ENCODE assay signal across 1 cellular context in the genomic region with DNA sequence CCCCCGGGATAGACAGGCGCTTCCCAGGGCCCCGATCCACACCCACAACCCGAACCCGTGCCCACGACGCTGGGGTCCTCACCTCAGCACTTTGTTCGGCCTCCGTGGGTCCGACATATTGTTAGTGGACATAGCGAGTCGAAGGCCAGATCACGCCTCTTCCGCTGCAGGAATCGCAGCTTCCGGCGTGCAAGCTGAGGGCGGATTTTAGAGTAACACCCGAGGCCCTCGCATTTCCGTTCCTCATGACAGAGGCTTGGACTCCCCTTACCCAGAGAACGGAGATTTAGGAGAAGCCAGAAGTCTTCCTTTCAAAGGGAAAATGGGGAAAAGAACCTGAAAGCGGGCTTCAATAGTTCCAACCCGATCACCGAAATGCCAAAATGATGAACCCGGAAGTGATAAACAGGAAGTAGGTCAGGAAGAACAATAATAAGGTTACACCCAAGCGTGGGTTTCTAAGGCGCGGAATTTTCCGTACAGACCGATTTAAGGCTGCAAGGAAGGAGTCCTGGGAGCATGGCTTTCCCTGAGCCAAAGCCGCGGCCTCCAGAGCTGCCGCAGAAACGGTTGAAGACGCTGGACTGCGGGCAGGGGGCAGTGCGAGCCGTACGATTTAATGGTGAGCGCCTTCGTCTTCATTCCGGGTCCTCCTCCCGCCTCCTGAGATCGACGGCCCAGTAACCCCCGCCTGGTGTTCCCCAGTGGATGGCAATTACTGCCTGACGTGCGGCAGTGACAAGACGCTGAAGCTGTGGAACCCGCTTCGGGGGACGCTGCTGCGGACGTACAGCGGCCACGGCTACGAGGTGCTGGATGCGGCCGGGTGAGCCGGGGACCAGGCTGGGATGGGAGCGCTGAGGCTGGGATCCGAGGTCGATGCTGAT.
TF ChIP-seq lines count a peak whose summit lies in the region.

No MANE protein-coding gene starts in this region.

TF ChIP-seq in GM12878, 131 proteins besides CTCF, POLR2A, EP300 and RAD21 (continues in another document):
- no peak for TF ChIP-seq ZNF274 (IDR thresholded peaks at IDR 0.05; ENCODE audit: insufficient read depth, insufficient read length)
- TF ChIP-seq POLR2AphosphoS5 (IDR thresholded peaks at IDR 0.05; ENCODE audit: low read length) = peak; percentile 81; the same call in 1 of the 2 replicates
- 0 out of 2 replicates have a peak, but pooled peaks have one; percentile 27 for TF ChIP-seq ZNF217 (IDR thresholded peaks at IDR 0.05)
- TF ChIP-seq RCOR1 (conservative IDR thresholded peaks at IDR 0.05; ENCODE audit: low read depth, low read length) = 0 out of 2 replicates have a peak, but pooled peaks have one; percentile 81
- TF ChIP-seq, protein P1, sequence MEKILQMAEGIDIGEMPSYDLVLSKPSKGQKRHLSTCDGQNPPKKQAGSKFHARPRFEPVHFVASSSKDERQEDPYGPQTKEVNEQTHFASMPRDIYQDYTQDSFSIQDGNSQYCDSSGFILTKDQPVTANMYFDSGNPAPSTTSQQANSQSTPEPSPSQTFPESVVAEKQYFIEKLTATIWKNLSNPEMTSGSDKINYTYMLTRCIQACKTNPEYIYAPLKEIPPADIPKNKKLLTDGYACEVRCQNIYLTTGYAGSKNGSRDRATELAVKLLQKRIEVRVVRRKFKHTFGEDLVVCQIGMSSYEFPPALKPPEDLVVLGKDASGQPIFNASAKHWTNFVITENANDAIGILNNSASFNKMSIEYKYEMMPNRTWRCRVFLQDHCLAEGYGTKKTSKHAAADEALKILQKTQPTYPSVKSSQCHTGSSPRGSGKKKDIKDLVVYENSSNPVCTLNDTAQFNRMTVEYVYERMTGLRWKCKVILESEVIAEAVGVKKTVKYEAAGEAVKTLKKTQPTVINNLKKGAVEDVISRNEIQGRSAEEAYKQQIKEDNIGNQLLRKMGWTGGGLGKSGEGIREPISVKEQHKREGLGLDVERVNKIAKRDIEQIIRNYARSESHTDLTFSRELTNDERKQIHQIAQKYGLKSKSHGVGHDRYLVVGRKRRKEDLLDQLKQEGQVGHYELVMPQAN (conservative IDR thresholded peaks at IDR 0.05) = peak; percentile 76; the same call in 1 of the 2 replicates
- TF ChIP-seq CBFB (IDR thresholded peaks at IDR 0.05; ENCODE audit: low read depth) = no peak
- peak; percentile 24; the same call in 1 of the 2 replicates for TF ChIP-seq TAF1 (IDR thresholded peaks at IDR 0.05; ENCODE audit: borderline replicate concordance, low read depth, low read length)
- no peak for TF ChIP-seq ZNF384 (IDR thresholded peaks at IDR 0.05; ENCODE audit: borderline replicate concordance, low read depth, low read length)
- peak; percentile 69 for TF ChIP-seq NR2F1 (conservative IDR thresholded peaks at IDR 0.05)
- peak; percentile 91 for TF ChIP-seq FOXK2 (IDR thresholded peaks at IDR 0.05)
- peak; percentile 79 for TF ChIP-seq ATF7 (IDR thresholded peaks at IDR 0.05; ENCODE audit: low read depth)
- TF ChIP-seq SIN3A (IDR thresholded peaks at IDR 0.05; ENCODE audit: low read depth, low read length) = peak; percentile 81
- TF ChIP-seq ETV6 (conservative IDR thresholded peaks at IDR 0.05 in 1 of 2, IDR thresholded peaks at IDR 0.05 in 1 of 2; ENCODE audit: borderline replicate concordance in 1 of 2, low read depth in 1 of 2) = no peak; a peak in 1 of 4 replicates
- TF ChIP-seq KLF5 (IDR thresholded peaks at IDR 0.05; ENCODE audit: partially characterized antibody) = peak; percentile 92
- no peak for TF ChIP-seq ZBED1 (IDR thresholded peaks at IDR 0.05; ENCODE audit: borderline replicate concordance)
- TF ChIP-seq JUNB (IDR thresholded peaks at IDR 0.05) = no peak
- TF ChIP-seq CEBPB (IDR thresholded peaks at IDR 0.05; ENCODE audit: borderline replicate concordance in 1 of 2, low read depth in 2 of 2, low read length in 2 of 2) = no peak
- peak; percentile 17; the same call in 1 of the 2 replicates for TF ChIP-seq IRF4 (IDR thresholded peaks at IDR 0.05; ENCODE audit: low read depth, low read length)
- TF ChIP-seq NFXL1 (IDR thresholded peaks at IDR 0.05; ENCODE audit: borderline replicate concordance) = no peak
- no peak for TF ChIP-seq SMARCA5 (IDR thresholded peaks at IDR 0.05)
- TF ChIP-seq, protein P2, sequence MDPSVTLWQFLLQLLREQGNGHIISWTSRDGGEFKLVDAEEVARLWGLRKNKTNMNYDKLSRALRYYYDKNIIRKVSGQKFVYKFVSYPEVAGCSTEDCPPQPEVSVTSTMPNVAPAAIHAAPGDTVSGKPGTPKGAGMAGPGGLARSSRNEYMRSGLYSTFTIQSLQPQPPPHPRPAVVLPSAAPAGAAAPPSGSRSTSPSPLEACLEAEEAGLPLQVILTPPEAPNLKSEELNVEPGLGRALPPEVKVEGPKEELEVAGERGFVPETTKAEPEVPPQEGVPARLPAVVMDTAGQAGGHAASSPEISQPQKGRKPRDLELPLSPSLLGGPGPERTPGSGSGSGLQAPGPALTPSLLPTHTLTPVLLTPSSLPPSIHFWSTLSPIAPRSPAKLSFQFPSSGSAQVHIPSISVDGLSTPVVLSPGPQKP (IDR thresholded peaks at IDR 0.05; ENCODE audit: low read depth, low read length) = peak; percentile 71; the same call in 1 of the 2 replicates
- peak; percentile 64 for TF ChIP-seq MEF2B (IDR thresholded peaks at IDR 0.05; ENCODE audit: partially characterized antibody, poor library complexity, severe bottlenecking)
- TF ChIP-seq CBX5 (IDR thresholded peaks at IDR 0.05; ENCODE audit: low read depth) = peak; percentile 60; the same call in 1 of the 2 replicates
- no peak for TF ChIP-seq YBX1 (IDR thresholded peaks at IDR 0.05)
- no peak; the same call in 1 of the 2 replicates for TF ChIP-seq IRF5 (IDR thresholded peaks at IDR 0.05; ENCODE audit: borderline replicate concordance)
- TF ChIP-seq HSF1 (IDR thresholded peaks at IDR 0.05; ENCODE audit: low read depth, low read length) = no peak
- no peak for TF ChIP-seq SMAD1 (IDR thresholded peaks at IDR 0.05; ENCODE audit: low read depth, partially characterized antibody)
- peak; percentile 93 for TF ChIP-seq E4F1 (IDR thresholded peaks at IDR 0.05; ENCODE audit: borderline replicate concordance, partially characterized antibody)
- TF ChIP-seq, protein P3, sequence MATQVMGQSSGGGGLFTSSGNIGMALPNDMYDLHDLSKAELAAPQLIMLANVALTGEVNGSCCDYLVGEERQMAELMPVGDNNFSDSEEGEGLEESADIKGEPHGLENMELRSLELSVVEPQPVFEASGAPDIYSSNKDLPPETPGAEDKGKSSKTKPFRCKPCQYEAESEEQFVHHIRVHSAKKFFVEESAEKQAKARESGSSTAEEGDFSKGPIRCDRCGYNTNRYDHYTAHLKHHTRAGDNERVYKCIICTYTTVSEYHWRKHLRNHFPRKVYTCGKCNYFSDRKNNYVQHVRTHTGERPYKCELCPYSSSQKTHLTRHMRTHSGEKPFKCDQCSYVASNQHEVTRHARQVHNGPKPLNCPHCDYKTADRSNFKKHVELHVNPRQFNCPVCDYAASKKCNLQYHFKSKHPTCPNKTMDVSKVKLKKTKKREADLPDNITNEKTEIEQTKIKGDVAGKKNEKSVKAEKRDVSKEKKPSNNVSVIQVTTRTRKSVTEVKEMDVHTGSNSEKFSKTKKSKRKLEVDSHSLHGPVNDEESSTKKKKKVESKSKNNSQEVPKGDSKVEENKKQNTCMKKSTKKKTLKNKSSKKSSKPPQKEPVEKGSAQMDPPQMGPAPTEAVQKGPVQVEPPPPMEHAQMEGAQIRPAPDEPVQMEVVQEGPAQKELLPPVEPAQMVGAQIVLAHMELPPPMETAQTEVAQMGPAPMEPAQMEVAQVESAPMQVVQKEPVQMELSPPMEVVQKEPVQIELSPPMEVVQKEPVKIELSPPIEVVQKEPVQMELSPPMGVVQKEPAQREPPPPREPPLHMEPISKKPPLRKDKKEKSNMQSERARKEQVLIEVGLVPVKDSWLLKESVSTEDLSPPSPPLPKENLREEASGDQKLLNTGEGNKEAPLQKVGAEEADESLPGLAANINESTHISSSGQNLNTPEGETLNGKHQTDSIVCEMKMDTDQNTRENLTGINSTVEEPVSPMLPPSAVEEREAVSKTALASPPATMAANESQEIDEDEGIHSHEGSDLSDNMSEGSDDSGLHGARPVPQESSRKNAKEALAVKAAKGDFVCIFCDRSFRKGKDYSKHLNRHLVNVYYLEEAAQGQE (IDR thresholded peaks at IDR 0.05; ENCODE audit: low read depth, low read length) = no peak
- TF ChIP-seq IRF3 (IDR thresholded peaks at IDR 0.05) = peak; percentile 54; the same call in 1 of the 2 replicates
- TF ChIP-seq USF1 (IDR thresholded peaks at IDR 0.05; ENCODE audit: borderline replicate concordance, extremely low read length, insufficient read depth, low read depth, low read length) = no peak
- TF ChIP-seq BMI1 (IDR thresholded peaks at IDR 0.05; ENCODE audit: borderline replicate concordance) = no peak
- TF ChIP-seq NBN (IDR thresholded peaks at IDR 0.05) = peak; percentile 95; the same call in 1 of the 2 replicates
- TF ChIP-seq RAD51 (IDR thresholded peaks at IDR 0.05) = peak; percentile 64
- TF ChIP-seq, protein P4, sequence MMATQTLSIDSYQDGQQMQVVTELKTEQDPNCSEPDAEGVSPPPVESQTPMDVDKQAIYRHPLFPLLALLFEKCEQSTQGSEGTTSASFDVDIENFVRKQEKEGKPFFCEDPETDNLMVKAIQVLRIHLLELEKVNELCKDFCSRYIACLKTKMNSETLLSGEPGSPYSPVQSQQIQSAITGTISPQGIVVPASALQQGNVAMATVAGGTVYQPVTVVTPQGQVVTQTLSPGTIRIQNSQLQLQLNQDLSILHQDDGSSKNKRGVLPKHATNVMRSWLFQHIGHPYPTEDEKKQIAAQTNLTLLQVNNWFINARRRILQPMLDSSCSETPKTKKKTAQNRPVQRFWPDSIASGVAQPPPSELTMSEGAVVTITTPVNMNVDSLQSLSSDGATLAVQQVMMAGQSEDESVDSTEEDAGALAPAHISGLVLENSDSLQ (IDR thresholded peaks at IDR 0.05) = peak; percentile 83
- TF ChIP-seq ESRRA (IDR thresholded peaks at IDR 0.05; ENCODE audit: low read length) = no peak; the same call in 1 of the 2 replicates
